Comparison of ENCODE assay signal across 16 cellular contexts in the genomic region with DNA sequence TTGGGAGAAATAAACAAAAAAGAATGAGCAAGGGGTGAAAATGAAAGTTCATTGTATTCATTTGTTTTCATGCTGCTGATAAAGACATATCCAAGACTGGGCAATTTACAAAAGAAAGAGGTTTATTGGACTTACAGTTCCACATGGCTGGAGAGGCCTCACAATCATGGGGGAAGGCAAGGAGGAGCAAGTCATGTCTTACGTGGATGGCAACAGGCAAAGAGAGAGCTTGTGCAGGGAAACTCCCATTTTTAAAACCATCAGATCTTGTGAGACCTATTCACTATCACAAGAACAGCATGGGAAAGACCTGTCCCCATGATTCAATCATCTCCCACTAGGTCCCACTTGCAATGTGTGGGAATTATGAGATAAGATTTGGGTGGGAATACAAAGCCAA. TPM values are rescaled to one million over a fixed set of nuclear protein-coding genes. Genes with fewer than 3 reads are reported as not detected.
DNase-seq lines count a peak whose midpoint lies in the region; ATAC-seq, FAIRE-seq and TF ChIP-seq lines count a peak whose summit lies in the region.
"Not testable (repeated sequence)": the region's sequence is repeated elsewhere in the genome, so short reads cannot be mapped to it uniquely, and the experiment has no call there.
"Had no signal": no experiment of that assay in that cellular context is flagged by ENCODE, and none has a peak within 500 bp of the region (broad histone marks: within the 10 kb centered on the region; RNA-seq: fewer than 3 reads in every experiment).

No MANE protein-coding gene starts in this region.

- H3K27me3 Mint-ChIP-seq in CD8-positive, alpha-beta memory T cell; T-helper 17 cell; central memory CD8-positive, alpha-beta T cell; endothelial cell (ENCODE audit: unreplicated experiment); natural killer cell (ENCODE audit: low read depth in 2 of 2): not testable (repeated sequence)

- whole genome bisulfite sequencing in HepG2 (ENCODE audit: low lambda C conversion rate), result 93% methylated on average over 1 of the region's 1 CpG

- not testable (repeated sequence) for H3K4me2 ChIP-seq in HepG2 (ENCODE audit: low read depth, low read length)

- H3K9me3 Mint-ChIP-seq in CD8-positive, alpha-beta memory T cell; central memory CD8-positive, alpha-beta T cell; endothelial cell (ENCODE audit: unreplicated experiment); natural killer cell: not testable (repeated sequence)

- not testable (repeated sequence) for H3K9me3 ChIP-seq in CD8-positive, alpha-beta memory T cell (ENCODE audit: low read length); T-helper 17 cell (ENCODE audit: control insufficient read depth, low read length, poor library complexity, severe bottlenecking); HepG2 (ENCODE audit: low read length); gastrocnemius medialis

- H3K27me3 ChIP-seq in CD8-positive, alpha-beta memory T cell (ENCODE audit: insufficient read depth, low read length, poor library complexity, severe bottlenecking); HepG2 (ENCODE audit: control insufficient read depth in 1 of 2, insufficient read depth in 2 of 2, low read length in 2 of 2); gastrocnemius medialis: not testable (repeated sequence)

- not testable (repeated sequence) for H3K4me3 ChIP-seq in CD8-positive, alpha-beta memory T cell (ENCODE audit: low read length); HepG2 (replicated peaks in 1 of 3; ENCODE audit: insufficient read depth in 1 of 3, low read depth in 2 of 3, low read length in 3 of 3); gastrocnemius medialis

- not testable (repeated sequence) for H3K36me3 ChIP-seq in CD8-positive, alpha-beta memory T cell (ENCODE audit: insufficient read depth, low read length); HepG2 (replicated peaks in 1 of 2; ENCODE audit: control insufficient read depth in 1 of 2, insufficient read depth in 2 of 2, low read length in 2 of 2); gastrocnemius medialis

- not testable (repeated sequence) for H3K9ac ChIP-seq in HepG2 (ENCODE audit: insufficient read depth, low read depth, low read length)

- not testable (repeated sequence) for H3K27ac ChIP-seq in CD8-positive, alpha-beta memory T cell (ENCODE audit: low read depth, low read length); HepG2 (ENCODE audit: extremely low read length, insufficient read depth, low read length)
- H3K27ac ChIP-seq in gastrocnemius medialis, result peak overlapping the region; percentile 76 to 91 (median 90)

- not testable (repeated sequence) for H3K4me1 ChIP-seq in CD8-positive, alpha-beta memory T cell (ENCODE audit: insufficient read depth, low read length)
- H3K4me1 ChIP-seq in HepG2 (ENCODE audit: insufficient read depth, low read length), result peaks cover 64% of the 10 kb centered on the region
- peaks cover 93 to 98% of the 10 kb centered on the region in 2 donors for H3K4me1 ChIP-seq in gastrocnemius medialis

- H3K27ac Mint-ChIP-seq in CD8-positive, alpha-beta memory T cell, result peak overlapping the region in 7 of 8 donors; percentile 20 to 62 (median 27)
- H3K27ac Mint-ChIP-seq in T-helper 17 cell, result peak overlapping the region; percentile 64
- H3K27ac Mint-ChIP-seq in central memory CD8-positive, alpha-beta T cell (ENCODE audit: low read depth), result peak overlapping the region; percentile 52
- H3K27ac Mint-ChIP-seq in endothelial cell (ENCODE audit: unreplicated experiment), result not testable (repeated sequence)
- peak overlapping the region; percentile 16 to 67 for H3K27ac Mint-ChIP-seq in natural killer cell

- H2AFZ ChIP-seq in HepG2 (ENCODE audit: low read length), result not testable (repeated sequence)

- ATAC-seq in T-helper 17 cell; central memory CD8-positive, alpha-beta T cell (replicated peaks; ENCODE audit: extremely low read depth, poor library complexity, severe bottlenecking); HepG2; natural killer cell; gastrocnemius medialis: not testable (repeated sequence)

- peaks cover 55 to 87% (median 85%) of the 10 kb centered on the region in 3 donors for H3K4me1 Mint-ChIP-seq in CD8-positive, alpha-beta memory T cell
- peaks cover 29% of the 10 kb centered on the region for H3K4me1 Mint-ChIP-seq in T-helper 17 cell
- peaks cover 73% of the 10 kb centered on the region for H3K4me1 Mint-ChIP-seq in central memory CD8-positive, alpha-beta T cell
- H3K4me1 Mint-ChIP-seq in endothelial cell (ENCODE audit: unreplicated experiment), result not testable (repeated sequence)
- H3K4me1 Mint-ChIP-seq in natural killer cell, result peaks cover 77 to 83% of the 10 kb centered on the region in 2 donors

- DNase-seq in CD8-positive, alpha-beta memory T cell; T-helper 17 cell; central memory CD8-positive, alpha-beta T cell (ENCODE audit: low spot score in 2 of 2); endothelial cell (ENCODE audit: low spot score); HepG2 (ENCODE audit: low spot score); natural killer cell; gastrocnemius medialis: not testable (repeated sequence)

- not testable (repeated sequence) for H3K4me3 Mint-ChIP-seq in CD8-positive, alpha-beta memory T cell; T-helper 17 cell; central memory CD8-positive, alpha-beta T cell; natural killer cell
- peak overlapping the region; percentile 70 for H3K4me3 Mint-ChIP-seq in endothelial cell (ENCODE audit: unreplicated experiment)

- intact Hi-C loops in HepG2 (cut with micrococcal nuclease; ENCODE audit: unreplicated experiment); natural killer cell (cut with micrococcal nuclease); gastrocnemius medialis (cut with DNase I; ENCODE audit: low total_unique reads): not testable (repeated sequence)

- peaks cover 4 to 11% (median 5%) of the 10 kb centered on the region in 3 donors for H3K36me3 Mint-ChIP-seq in CD8-positive, alpha-beta memory T cell
- H3K36me3 Mint-ChIP-seq in T-helper 17 cell (ENCODE audit: low read depth); central memory CD8-positive, alpha-beta T cell (ENCODE audit: insufficient read depth); natural killer cell: not testable (repeated sequence)
- H3K36me3 Mint-ChIP-seq in endothelial cell (ENCODE audit: low read depth, unreplicated experiment), result peaks cover 18% of the 10 kb centered on the region

- BruUV-seq in HepG2 (replicated peaks; lab: Mats Ljungman, UMichigan), result not testable (repeated sequence)

- not testable (repeated sequence) for FAIRE-seq in HepG2 (lab: Jason Lieb, UNC)

- H4K20me1 ChIP-seq in HepG2 (ENCODE audit: insufficient read depth, low read length), result peaks cover 13% of the 10 kb centered on the region

- POLR2A ChIA-PET in CD8-positive, alpha-beta memory T cell (lab: Charles Lee); HepG2 (lab: Yijun Ruan, JAX): not testable (repeated sequence)

- TF ChIP-seq CTCF in endothelial cell (IDR thresholded peaks at IDR 0.05; ENCODE audit: unreplicated experiment); HepG2 (CRISPR knock-in tag; IDR thresholded peaks at IDR 0.05); natural killer cell (IDR thresholded peaks at IDR 0.05); gastrocnemius medialis (IDR thresholded peaks at IDR 0.05 in 4 of 5, conservative IDR thresholded peaks at IDR 0.05 in 1 of 5): not testable (repeated sequence)

- CTCF ChIA-PET in CD8-positive, alpha-beta memory T cell (lab: Charles Lee), result interaction anchor here (1.1 kb wide), 1 partner anchor 15 kb away, joined by 3 read pairs; no protein-coding TSS in a partner anchor
- CTCF ChIA-PET in HepG2 (lab: Yijun Ruan, JAX; ENCODE audit: low intra/inter-chr PET ratio, low total read pairs), result not testable (repeated sequence)

- in situ Hi-C loops in HepG2 (cut with HindIII; ENCODE audit: extremely low pct_ligation_motif_present, low pct_unique_long_range_greater_than_20kb); gastrocnemius medialis (cut with MboI; ENCODE audit: low sequenced_read_pairs in 4 of 4): not testable (repeated sequence)

- peaks cover 60% of the 10 kb centered on the region for H3K79me2 ChIP-seq in HepG2 (ENCODE audit: insufficient read depth, low read length)

- not testable (repeated sequence) for TF ChIP-seq POLR2A in HepG2 (IDR thresholded peaks at IDR 0.05; ENCODE audit: insufficient read depth in 1 of 2, low read depth in 2 of 2, low read length in 2 of 2); gastrocnemius medialis (IDR thresholded peaks at IDR 0.05)

- not testable (repeated sequence) for TF ChIP-seq EP300 in HepG2 (IDR thresholded peaks at IDR 0.05; ENCODE audit: low read depth in 2 of 2, low read length in 2 of 2); HepG2 (CRISPR knock-in tag; IDR thresholded peaks at IDR 0.05; ENCODE audit: borderline replicate concordance)

- not testable (repeated sequence) for TF ChIP-seq RAD21 in HepG2 (CRISPR knock-in tag; IDR thresholded peaks at IDR 0.05)

RNA-seq across cellular contexts. Expression of a gene that starts 33.1 kb away (rescaled TPM):
- not detected for total RNA-seq in CD8-positive, alpha-beta memory T cell
- polyA plus RNA-seq in CD8-positive, alpha-beta memory T cell, result not detected
- total RNA-seq in T-helper 17 cell (not detected), endothelial cell (ENCODE audit: unreplicated experiment) (not detected), HepG2 (2016; rRNA removed; fragmentation: Illumina TruSeq; extraction: Trizol) (71.4 TPM in 1 of 2 replicates, not detected in the other), natural killer cell (not detected), gastrocnemius medialis (not detected)
- 442 and 693 TPM in 2 replicates for total RNA-seq in HepG2 (2016; cell fraction: cytosol; rRNA removed; fragmentation: Illumina TruSeq; extraction: Trizol; ENCODE audit: low read depth)
- total RNA-seq in HepG2 (2016; cell fraction: insoluble cytoplasmic fraction; rRNA removed; fragmentation: Illumina TruSeq; extraction: Trizol), result 77.2 and 91.6 TPM in 2 replicates
- 112 TPM in 1 of 2 replicates, not detected in the other for total RNA-seq in HepG2 (2016; cell fraction: membrane; rRNA removed; fragmentation: Illumina TruSeq; extraction: Trizol)
- 335 and 346 TPM in 2 replicates for total RNA-seq in HepG2 (2016; cell fraction: nucleus; rRNA removed; fragmentation: Illumina TruSeq; extraction: Trizol)
- not detected in 2 replicates for polyA plus RNA-seq in HepG2 (2011; rRNA removed)
- not detected in 2 replicates for polyA plus RNA-seq in HepG2 (2011; cell fraction: cytosol; rRNA removed)
- not detected in 2 replicates for polyA plus RNA-seq in HepG2 (2011; cell fraction: nucleus; rRNA removed)
- not detected in 2 replicates for polyA plus RNA-seq in HepG2 (2012)
- polyA plus RNA-seq in HepG2 (2016; cell fraction: cytosol; fragmentation: Illumina TruSeq; extraction: Trizol; ENCODE audit: low read depth), result not detected in 2 replicates
- not detected in 2 replicates for polyA plus RNA-seq in HepG2 (2016; cell fraction: insoluble cytoplasmic fraction; fragmentation: Illumina TruSeq; extraction: Trizol; ENCODE audit: low read depth)
- polyA plus RNA-seq in HepG2 (2016; cell fraction: membrane; fragmentation: Illumina TruSeq; extraction: Trizol; ENCODE audit: low read depth), result not detected in 2 replicates
- not detected in 2 replicates for polyA plus RNA-seq in HepG2 (2016; cell fraction: nucleus; fragmentation: Illumina TruSeq; extraction: Trizol; ENCODE audit: insufficient read depth, low read depth)
- polyA minus RNA-seq in HepG2 (2011; rRNA and poly(A)+ RNA removed; ENCODE audit: low replicate concordance), result under 0.01 TPM in 2 replicates
- polyA minus RNA-seq in HepG2 (2011; cell fraction: cytosol; rRNA and poly(A)+ RNA removed), result 3,899 and 4,055 TPM in 2 replicates
- under 0.01 TPM in 2 replicates for polyA minus RNA-seq in HepG2 (2011; cell fraction: nucleus; rRNA and poly(A)+ RNA removed)
- total RNA-seq: A172, A673, Calu3, G401, GM23338, H4, H9, HFFc6 had no signal
- polyA plus RNA-seq: BJ, GM23338 had no signal
